Comparison of ENCODE assay signal across 15 cellular contexts in genomic region chr6:88730602-88731001, GRCh38.
A peak's percentile ranks its signal among the peaks of the same experiment; 100 is the strongest.
DNase-seq lines count a peak whose midpoint lies in the region; ATAC-seq, FAIRE-seq and TF ChIP-seq lines count a peak whose summit lies in the region.
"Had no signal": no experiment of that assay in that cellular context is flagged by ENCODE, and none has a peak within 500 bp of the region (broad histone marks: within the 10 kb centered on the region; RNA-seq: fewer than 3 reads in every experiment).

No MANE protein-coding gene starts in this region.

- H3K36me3 ChIP-seq in bronchial epithelial cell (ENCODE audit: control insufficient read depth, insufficient read depth, low read length), result no peaks in the 10 kb centered on the region
- no peaks in the 10 kb centered on the region for H3K36me3 ChIP-seq in kidney epithelial cell (ENCODE audit: control insufficient read depth, insufficient read depth, low read length)
- H3K36me3 ChIP-seq: adrenal gland had no signal

- peak; percentile 65 for DNase-seq in Daoy (ENCODE audit: low read depth)
- DNase-seq in LHCN-M2 (ENCODE audit: low read depth), result peak; percentile 66
- peak; percentile 50 for DNase-seq in bronchial epithelial cell (ENCODE audit: low read depth)
- DNase-seq in kidney epithelial cell (ENCODE audit: low read depth), result peak; percentile 9
- DNase-seq in SHP77 (lab: John Stamatoyannopoulos, UW), result no peak
- DNase-seq in NCI-H82 treated with DMSO at 0.1 percent for 48 hours (lab: John Stamatoyannopoulos, UW; ENCODE audit: unreplicated experiment), result no peak
- DNase-seq: adrenal gland; DND-41; effector memory CD8-positive, alpha-beta T cell; hypothalamus; NCI-H510A treated with DMSO at 0.1 percent for 48 hours; retina had no signal

- no peak for TF ChIP-seq CTCF in bronchial epithelial cell (IDR thresholded peaks at IDR 0.05; ENCODE audit: insufficient read depth, low read length, severe bottlenecking)
- no peak for TF ChIP-seq CTCF in kidney epithelial cell (IDR thresholded peaks at IDR 0.05; ENCODE audit: insufficient read depth, low read length, poor library complexity, severe bottlenecking)

- no peak overlapping the region for H3K4me3 ChIP-seq in bronchial epithelial cell (ENCODE audit: low read depth, low read length)
- H3K4me3 ChIP-seq in kidney epithelial cell (ENCODE audit: low read depth, low read length), result no peak overlapping the region
- H3K4me3 ChIP-seq: adrenal gland had no signal

- ATAC-seq in GM21717 (IDR thresholded peaks at IDR 0.05; ENCODE audit: unreplicated experiment) (no peak), HG02885 (IDR thresholded peaks at IDR 0.05; ENCODE audit: poor library complexity, unreplicated experiment) (no peak)
- ATAC-seq: effector memory CD8-positive, alpha-beta T cell; Right ventricle myocardium inferior had no signal

- FAIRE-seq in bronchial epithelial cell (lab: Jason Lieb, UNC), result no peak

- H3K27me3 ChIP-seq in bronchial epithelial cell (ENCODE audit: control insufficient read depth, insufficient read depth, low read length), result no peaks in the 10 kb centered on the region
- H3K27me3 ChIP-seq in kidney epithelial cell (ENCODE audit: control insufficient read depth, insufficient read depth, low read length), result no peaks in the 10 kb centered on the region
- H3K27me3 ChIP-seq: adrenal gland had no signal

Comparison
In these comparisons a context has a peak if more than half of its experiments do, and no peak if none do; other contexts are left out.
1. DNase-seq: peak in Daoy (single experiment), LHCN-M2 (single experiment), bronchial epithelial cell (single experiment) and kidney epithelial cell (single experiment); none in SHP77 (0 of 2) and NCI-H82 treated with DMSO at 0.1 percent for 48 hours (single experiment).